In the genomic region with DNA sequence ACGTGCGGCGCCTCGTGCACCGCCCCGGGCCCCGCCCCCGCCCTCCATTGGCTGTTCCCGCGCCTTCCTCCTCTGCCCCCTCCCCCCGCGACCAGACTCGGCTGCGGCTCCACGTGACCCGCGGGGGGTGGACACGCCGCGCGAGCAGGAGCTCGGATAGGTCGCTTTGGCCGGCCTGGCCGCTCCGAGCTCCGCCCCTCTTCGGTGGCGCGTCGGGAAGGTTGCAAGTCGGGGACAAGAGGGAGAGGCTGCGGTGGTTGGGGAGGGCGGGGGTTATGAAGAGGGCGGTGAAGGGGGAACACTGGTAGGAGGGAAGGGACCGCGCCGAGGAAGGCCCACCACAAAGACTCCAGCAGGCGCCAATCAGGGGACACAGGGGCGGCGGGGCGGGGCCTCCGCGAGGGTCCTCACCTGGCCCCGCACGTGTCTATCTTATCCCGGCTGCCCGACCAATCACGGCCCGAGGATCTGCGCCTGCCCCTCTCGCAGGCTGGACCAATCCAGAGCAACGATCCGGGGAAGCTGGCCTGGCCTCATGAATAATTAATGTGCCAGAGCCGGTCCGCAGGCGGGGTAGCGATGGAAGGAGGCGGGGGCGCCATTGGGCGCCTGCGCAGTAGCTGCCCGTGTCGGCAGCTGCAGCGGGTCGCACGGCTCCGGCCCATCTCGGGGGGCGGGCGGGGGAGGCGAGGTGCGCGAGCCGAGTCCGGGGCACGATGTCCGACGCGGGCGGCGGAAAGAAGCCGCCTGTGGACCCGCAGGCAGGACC, we compare ENCODE assay signal across 8 cellular contexts. TPM values are rescaled to one million over a fixed set of nuclear protein-coding genes. Genes with fewer than 3 reads are reported as not detected.
DNase-seq lines count a peak whose midpoint lies in the region; ATAC-seq and TF ChIP-seq lines count a peak whose summit lies in the region.

A gene with protein sequence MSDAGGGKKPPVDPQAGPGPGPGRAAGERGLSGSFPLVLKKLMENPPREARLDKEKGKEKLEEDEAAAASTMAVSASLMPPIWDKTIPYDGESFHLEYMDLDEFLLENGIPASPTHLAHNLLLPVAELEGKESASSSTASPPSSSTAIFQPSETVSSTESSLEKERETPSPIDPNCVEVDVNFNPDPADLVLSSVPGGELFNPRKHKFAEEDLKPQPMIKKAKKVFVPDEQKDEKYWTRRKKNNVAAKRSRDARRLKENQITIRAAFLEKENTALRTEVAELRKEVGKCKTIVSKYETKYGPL (plus strand): TSS at position 614 of the 769 bp plus-strand sequence. CDS start 103 bp downstream, at position 717.

- no peak for TF ChIP-seq CTCF in left ventricle myocardium inferior (IDR thresholded peaks at IDR 0.05; ENCODE audit: borderline replicate concordance)
- no peak for TF ChIP-seq CTCF in upper lobe of left lung (IDR thresholded peaks at IDR 0.05)

- peak within 1 kb of the TSS; percentile 95 for H3K4me3 Mint-ChIP-seq in T-helper 17 cell

- H3K27ac ChIP-seq in angular gyrus (ENCODE audit: low read depth, low read length) (peak within 1 kb of the TSS; percentile 100), left ventricle myocardium inferior (replicated peaks) (peak within 1 kb of the TSS; percentile 100), upper lobe of left lung (peak within 1 kb of the TSS; percentile 95 to 98 (median 96))

- intact Hi-C loops in left ventricle myocardium inferior (cut with micrococcal nuclease) (no loop called here), posterior vena cava (cut with DNase I) (no loop called here)

- H3K9me3 ChIP-seq in T-helper 17 cell (ENCODE audit: control insufficient read depth, low read length, poor library complexity, severe bottlenecking) (no peaks in the 10 kb centered on the region), left ventricle myocardium inferior (replicated peaks) (no peaks in the 10 kb centered on the region), upper lobe of left lung (no peaks in the 10 kb centered on the region)

- H3K36me3 Mint-ChIP-seq in T-helper 17 cell (ENCODE audit: low read depth) = no peaks in the 10 kb centered on the region

- ATAC-seq in GM18498 (IDR thresholded peaks at IDR 0.05; ENCODE audit: unreplicated experiment) (peak; percentile 86), HG02938 (IDR thresholded peaks at IDR 0.05; ENCODE audit: unreplicated experiment) (peak; percentile 89), T-helper 17 cell (peak; percentile 86), upper lobe of left lung (ENCODE audit: low FRiP score in 2 of 2) (peak; percentile 94 to 96)

- peak in 2 of 4 donors; percentile 26 to 70 for TF ChIP-seq POLR2A in upper lobe of left lung (IDR thresholded peaks at IDR 0.05)

- no peaks in the 10 kb centered on the region for H3K27me3 Mint-ChIP-seq in T-helper 17 cell

- peak within 1 kb of the TSS; percentile 91 for H3K27ac Mint-ChIP-seq in T-helper 17 cell

- H3K36me3 ChIP-seq in left ventricle myocardium inferior = no peaks in the 10 kb centered on the region
- H3K36me3 ChIP-seq in upper lobe of left lung = no peaks in the 10 kb centered on the region

- peaks cover 12% of the 10 kb centered on the region for H3K4me1 Mint-ChIP-seq in T-helper 17 cell

- H3K4me3 ChIP-seq in left ventricle myocardium inferior (peak within 1 kb of the TSS; percentile 95), upper lobe of left lung (peak within 1 kb of the TSS; percentile 59 to 97 (median 94))

- no peaks in the 10 kb centered on the region for H3K27me3 ChIP-seq in left ventricle myocardium inferior (ENCODE audit: low read depth)
- H3K27me3 ChIP-seq in upper lobe of left lung = no peaks in the 10 kb centered on the region

- WGBS in upper lobe of left lung, 2 donors = 1% methylated on average over 17 to 54 of the region's 84 CpGs

- H3K4me1 ChIP-seq in left ventricle myocardium inferior (peaks cover 35% of the 10 kb centered on the region), upper lobe of left lung (peaks cover 11 to 30% (median 23%) of the 10 kb centered on the region in 4 donors)

- no peak for TF ChIP-seq EP300 in upper lobe of left lung (IDR thresholded peaks at IDR 0.05)

- peak; percentile 99 for DNase-seq in NCI-H1694 treated with DMSO at 0.1 percent for 48 hours (lab: John Stamatoyannopoulos, UW)
- DNase-seq in T-helper 17 cell = peak; percentile 98 to 99 (median 99)
- DNase-seq in left ventricle myocardium inferior = peak; percentile 99
- peak; percentile 99 for DNase-seq in posterior vena cava (ENCODE audit: low spot score)
- DNase-seq in upper lobe of left lung = peak; percentile 99

RNA-seq across cellular contexts. Expression of the gene that starts here (rescaled TPM):
- total RNA-seq in T-helper 17 cell (1 to 10 TPM; 4.8 to 7.4 TPM), left ventricle myocardium inferior (20.1 TPM), posterior vena cava (10 to 100 TPM; 10.5 to 20.5 TPM), upper lobe of left lung (10 to 100 TPM; 12.6 to 41.8 (median 19.4) TPM)

Comparison
In these comparisons a context has a peak if more than half of its experiments do, and no peak if none do; other contexts are left out.
1. Peak in every context shown above with its lines: DNase-seq, ATAC-seq, H3K4me3 ChIP-seq and H3K27ac ChIP-seq.